ENCODE assay signal across 8 cellular contexts in the genomic region with DNA sequence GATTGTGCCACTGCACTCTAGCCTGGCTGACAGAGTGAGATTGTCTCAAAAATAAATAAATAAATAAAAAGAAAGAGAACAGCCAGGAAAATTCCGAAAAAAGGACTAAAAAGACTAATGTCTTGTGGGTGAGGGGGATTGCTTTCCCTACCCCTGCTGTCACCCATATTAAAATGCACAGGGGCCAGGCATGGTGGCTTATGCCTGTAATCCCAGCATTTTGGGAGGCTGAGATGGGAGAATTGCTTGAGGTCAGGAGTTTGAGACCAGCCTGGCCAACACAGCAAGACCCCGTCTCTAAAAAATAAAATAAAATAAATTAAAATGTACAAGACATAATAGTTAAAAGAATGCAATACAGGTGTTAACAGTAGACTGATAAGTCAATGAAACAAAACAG.
"Had no signal": no experiment of that assay in that cellular context is flagged by ENCODE, and none has a peak within 500 bp of the region (broad histone marks: within the 10 kb centered on the region; RNA-seq: fewer than 3 reads in every experiment).

No MANE protein-coding gene starts in this region.

- H3K4me3 ChIP-seq: GM12878 had no signal

- ATAC-seq: GM12878 had no signal

- FAIRE-seq: G401.6, GM12878, GM12891, GM12892, GM18507, GM19239 had no signal

- DNase-seq: GDM1, GF-D8 had no signal
